14 cellular contexts compared by ENCODE assay signal in genomic region chr19:8316351-8317125, GRCh38. TPM values are rescaled to one million over a fixed set of nuclear protein-coding genes. Genes with fewer than 3 reads are reported as not detected.
DNase-seq lines count a peak whose midpoint lies in the region; ATAC-seq and TF ChIP-seq lines count a peak whose summit lies in the region.
"Had no signal": no experiment of that assay in that cellular context is flagged by ENCODE, and none has a peak within 500 bp of the region (broad histone marks: within the 10 kb centered on the region; RNA-seq: fewer than 3 reads in every experiment).

No MANE protein-coding gene starts in this region.

- no peaks in the 10 kb centered on the region for H3K9me3 Mint-ChIP-seq in endodermal cell
- H3K9me3 Mint-ChIP-seq: stimulated activated naive B cell treated with anti-CD40 and anti-IgM and Interleukin-4, amounts not matched to agents 10 μg/mL and 1 μg/mL and 100 μg/mL, for 72 hours had no signal

- H3K36me3 ChIP-seq in endodermal cell (ENCODE audit: control insufficient read depth, insufficient read depth, low read length): peaks cover 18% of the 10 kb centered on the region

- H3K4me3 Mint-ChIP-seq in endodermal cell: no peak overlapping the region
- H3K4me3 Mint-ChIP-seq: stimulated activated naive B cell treated with anti-CD40 and anti-IgM and Interleukin-4, amounts not matched to agents 10 μg/mL and 1 μg/mL and 100 μg/mL, for 72 hours had no signal

- H3K27me3 Mint-ChIP-seq in endodermal cell (ENCODE audit: insufficient read depth): no peaks in the 10 kb centered on the region
- H3K27me3 Mint-ChIP-seq: stimulated activated naive B cell treated with anti-CD40 and anti-IgM and Interleukin-4, amounts not matched to agents 10 μg/mL and 1 μg/mL and 100 μg/mL, for 72 hours had no signal

- peaks cover 30% of the 10 kb centered on the region for H3K4me1 Mint-ChIP-seq in endodermal cell

- peak; percentile 6 for DNase-seq in HuH-7.5 (ENCODE audit: low spot score)
- DNase-seq in endodermal cell: no peak
- no peak for DNase-seq in GM19238 (ENCODE audit: insufficient read length, low spot score)
- DNase-seq: activated gamma-delta T cell; cortex of kidney; NCI-H2081 treated with DMSO at 0.1 percent for 48 hours; NCI-H748 treated with DMSO at 0.1 percent for 48 hours; stimulated activated naive B cell treated with anti-CD40 and anti-IgM and Interleukin-4, amounts not matched to agents 10 μg/mL and 1 μg/mL and 100 μg/mL, for 72 hours; upper lobe of left lung had no signal

- peak overlapping the region; percentile 81 for H3K9ac ChIP-seq in endodermal cell (ENCODE audit: extremely low read depth, low read length, poor library complexity, severe bottlenecking)

- H3K27me3 ChIP-seq in endodermal cell (ENCODE audit: control insufficient read depth, insufficient read depth, low read length, poor library complexity, severe bottlenecking): no peaks in the 10 kb centered on the region
- H3K27me3 ChIP-seq: BE2C, upper lobe of left lung had no signal

- WGBS in endodermal cell (ENCODE audit: insufficient coverage in 1 of 2, insufficient read length in 1 of 2), 2 experiments: 89 to 92% methylated on average over 10 to 14 of the region's 14 CpGs

- peak overlapping the region; percentile 98 for H3K27ac Mint-ChIP-seq in endodermal cell

- H3K36me3 Mint-ChIP-seq in endodermal cell (ENCODE audit: low read depth): peaks cover 38% of the 10 kb centered on the region

- no peak for ATAC-seq in HG02970 (IDR thresholded peaks at IDR 0.05; ENCODE audit: low FRiP score, unreplicated experiment)
- ATAC-seq: esophagus mucosa; stimulated activated naive B cell treated with anti-CD40 and anti-IgM and Interleukin-4, amounts not matched to agents 10 μg/mL and 1 μg/mL and 100 μg/mL, for 72 hours had no signal

- no peaks in the 10 kb centered on the region for H3K9me3 ChIP-seq in endodermal cell (ENCODE audit: control insufficient read depth, low read length)
- H3K9me3 ChIP-seq: BE2C, upper lobe of left lung had no signal

- H3K4me1 ChIP-seq in endodermal cell (ENCODE audit: control insufficient read depth, insufficient read depth, low read length): peaks cover 6% of the 10 kb centered on the region
- H3K4me1 ChIP-seq: BE2C had no signal

- H3K27ac ChIP-seq in endodermal cell (ENCODE audit: low read depth, low read length): no peak overlapping the region

- no peak for TF ChIP-seq CTCF in endodermal cell (conservative IDR thresholded peaks at IDR 0.05)

- H3K4me3 ChIP-seq in endodermal cell (ENCODE audit: low read length): no peak overlapping the region
- H3K4me3 ChIP-seq: upper lobe of left lung had no signal

RNA-seq across cellular contexts. Expression of gene NDUFA7, which starts 4.6 kb away (rescaled TPM):
- total RNA-seq in endodermal cell: 10 to 100 TPM; 75.7 to 86.2 TPM
- polyA plus RNA-seq in endodermal cell (2013, experiment 1 of 2): 132 TPM
- polyA plus RNA-seq in endodermal cell (2013, experiment 2 of 2): 134 TPM

RNA-seq across cellular contexts. Expression of gene RPS28, which starts 4.8 kb away (rescaled TPM):
- 1,000 to 10,000 TPM; 1,512 to 1,809 TPM for total RNA-seq in endodermal cell
- polyA plus RNA-seq in endodermal cell (2013, experiment 1 of 2): 1,091 TPM
- polyA plus RNA-seq in endodermal cell (2013, experiment 2 of 2): 978 TPM

RNA-seq across cellular contexts. Expression of gene CD320, which starts 8.4 kb away (rescaled TPM):
- 10 to 100 TPM; 63.4 to 72.7 TPM for total RNA-seq in endodermal cell
- 51.6 TPM for polyA plus RNA-seq in endodermal cell (2013, experiment 1 of 2)
- polyA plus RNA-seq in endodermal cell (2013, experiment 2 of 2): 52.4 TPM

RNA-seq across cellular contexts. Expression of gene KANK3, which starts 26.5 kb away (rescaled TPM):
- total RNA-seq in endodermal cell: 1 to 10 TPM; 2.3 to 2.6 TPM
- 1.6 TPM for polyA plus RNA-seq in endodermal cell (2013, experiment 1 of 2)
- 1.4 TPM for polyA plus RNA-seq in endodermal cell (2013, experiment 2 of 2)
- total RNA-seq: osteoblast had no signal

RNA-seq across cellular contexts. Expression of gene ANGPTL4, which starts 47.4 kb away (rescaled TPM):
- 10 to 100 TPM; 10.9 to 13.2 TPM for total RNA-seq in endodermal cell
- 4.2 TPM for polyA plus RNA-seq in endodermal cell (2013, experiment 1 of 2)
- polyA plus RNA-seq in endodermal cell (2013, experiment 2 of 2): 2.9 TPM
- total RNA-seq: mononuclear cell had no signal
